In the genomic region with DNA sequence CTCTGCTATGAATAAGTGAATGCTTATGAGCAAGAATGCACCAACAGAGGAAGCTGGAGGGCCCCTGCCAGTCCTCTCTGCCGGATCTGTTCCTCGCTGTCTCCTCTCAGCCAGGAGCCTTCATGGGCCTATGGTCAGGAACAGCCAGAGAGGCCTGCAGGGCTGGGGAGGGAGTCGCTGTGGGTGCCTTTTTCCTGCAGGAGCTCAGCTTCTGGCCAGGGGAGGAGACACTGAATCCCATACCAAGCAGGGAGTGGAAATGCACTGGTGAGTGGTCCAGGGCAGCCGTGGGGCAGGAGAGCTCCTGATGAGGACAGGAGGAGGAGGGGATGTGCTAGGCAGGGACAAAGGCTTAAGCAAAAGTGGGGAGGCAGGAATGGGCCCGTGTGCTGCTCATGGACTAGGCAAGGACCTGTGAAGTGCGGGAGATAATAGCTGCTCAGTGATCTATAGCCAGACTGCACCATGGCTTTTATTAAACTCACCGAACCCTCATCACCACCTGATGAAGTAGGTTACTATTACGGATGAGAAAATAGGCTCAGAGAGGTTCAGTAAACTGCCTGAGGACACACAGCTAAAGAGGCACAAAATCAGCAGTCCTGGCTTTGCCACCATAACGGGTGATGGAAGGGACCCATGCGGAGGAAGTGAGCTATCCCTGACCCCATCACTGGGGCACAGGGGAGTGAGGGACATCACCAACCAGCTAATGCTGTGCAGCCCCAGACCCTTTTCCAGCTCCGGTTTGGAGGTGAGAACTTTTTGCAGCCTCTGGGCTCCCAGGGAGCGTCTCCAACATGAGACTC, we compare ENCODE assay signal across 9 cellular contexts. TPM values are rescaled to one million over a fixed set of nuclear protein-coding genes. Genes with fewer than 3 reads are reported as not detected.
A peak's percentile ranks its signal among the peaks of the same experiment; 100 is the strongest.
DNase-seq lines count a peak whose midpoint lies in the region; ATAC-seq and TF ChIP-seq lines count a peak whose summit lies in the region.
"Had no signal": no experiment of that assay in that cellular context is flagged by ENCODE, and none has a peak within 500 bp of the region (broad histone marks: within the 10 kb centered on the region; RNA-seq: fewer than 3 reads in every experiment).

No MANE protein-coding gene starts in this region.

- H3K4me1 ChIP-seq in KMS-11 (ENCODE audit: low read depth, poor library complexity, severe bottlenecking) (peaks cover 92% of the 10 kb centered on the region), breast epithelium (peaks cover 9 to 23% of the 10 kb centered on the region in 2 donors), neural progenitor cell (peaks cover 30% of the 10 kb centered on the region), sigmoid colon (peaks cover 0 to 14% (median 9%) of the 10 kb centered on the region in 4 donors)

- no peaks in the 10 kb centered on the region for H4K20me1 ChIP-seq in KMS-11 (ENCODE audit: insufficient read depth)
- no peaks in the 10 kb centered on the region for H4K20me1 ChIP-seq in neural progenitor cell (ENCODE audit: low read depth)

- DNase-seq in breast epithelium (ENCODE audit: low spot score in 2 of 2) (no peak), neural progenitor cell (ENCODE audit: low spot score) (no peak), D341Med (ENCODE audit: low spot score) (no peak), sigmoid colon (no peak)
- DNase-seq: activated T-cell treated with anti-CD3 and anti-CD28 coated beads for 4 hours had no signal

- H3K36me3 Mint-ChIP-seq in neural progenitor cell, result no peaks in the 10 kb centered on the region
- H3K36me3 Mint-ChIP-seq: CD14-positive monocyte had no signal

- no peaks in the 10 kb centered on the region for H3K9me3 ChIP-seq in breast epithelium
- H3K9me3 ChIP-seq in neural progenitor cell (ENCODE audit: low read depth), result no peaks in the 10 kb centered on the region
- no peaks in the 10 kb centered on the region for H3K9me3 ChIP-seq in sigmoid colon
- H3K9me3 ChIP-seq: body of pancreas had no signal

- no peak for TF ChIP-seq EP300 in sigmoid colon (IDR thresholded peaks at IDR 0.05)

- H3K79me2 ChIP-seq in KMS-11 (ENCODE audit: insufficient read depth, low read depth) (no peaks in the 10 kb centered on the region), neural progenitor cell (ENCODE audit: low read depth) (no peaks in the 10 kb centered on the region)

- H3K4me1 Mint-ChIP-seq in neural progenitor cell, result peaks cover 41% of the 10 kb centered on the region

- 84 to 86% methylated on average over 12 of the region's 12 CpGs for WGBS in sigmoid colon, 2 donors

- TF ChIP-seq CTCF in KMS-11 (conservative IDR thresholded peaks at IDR 0.05; ENCODE audit: low read depth, low read length) (no peak), breast epithelium (IDR thresholded peaks at IDR 0.05) (no peak), neural progenitor cell (IDR thresholded peaks at IDR 0.05) (no peak), sigmoid colon (IDR thresholded peaks at IDR 0.05) (no peak)

- peak overlapping the region; percentile 99 for H3K4me2 ChIP-seq in KMS-11
- H3K4me2 ChIP-seq in neural progenitor cell, result no peak overlapping the region

- peaks cover 11% of the 10 kb centered on the region for H3K27me3 Mint-ChIP-seq in neural progenitor cell (ENCODE audit: insufficient read depth, low read depth)

- peak overlapping the region; percentile 90 for H3K9ac ChIP-seq in KMS-11
- H3K9ac ChIP-seq in neural progenitor cell, result no peak overlapping the region

- H3K27me3 ChIP-seq in KMS-11 (ENCODE audit: insufficient read depth, low read depth), result no peaks in the 10 kb centered on the region
- no peaks in the 10 kb centered on the region for H3K27me3 ChIP-seq in breast epithelium
- peaks cover 8% of the 10 kb centered on the region for H3K27me3 ChIP-seq in neural progenitor cell
- no peaks in the 10 kb centered on the region for H3K27me3 ChIP-seq in sigmoid colon
- H3K27me3 ChIP-seq: body of pancreas had no signal

- TF ChIP-seq POLR2A in breast epithelium (IDR thresholded peaks at IDR 0.05) (no peak), GM18505 (IDR thresholded peaks at IDR 0.05; ENCODE audit: borderline replicate concordance, extremely low read depth, insufficient read depth, insufficient read length) (no peak), sigmoid colon (IDR thresholded peaks at IDR 0.05) (no peak)

- H3K36me3 ChIP-seq in KMS-11 (ENCODE audit: insufficient read depth) (no peaks in the 10 kb centered on the region), breast epithelium (no peaks in the 10 kb centered on the region), neural progenitor cell (no peaks in the 10 kb centered on the region), sigmoid colon (no peaks in the 10 kb centered on the region)

- peak overlapping the region; percentile 100 for H3K27ac ChIP-seq in KMS-11
- H3K27ac ChIP-seq in breast epithelium, result peak overlapping the region; percentile 74 to 76
- no peak overlapping the region for H3K27ac ChIP-seq in neural progenitor cell
- peak overlapping the region in 2 of 4 donors; percentile 28 to 37 for H3K27ac ChIP-seq in sigmoid colon
- H3K27ac ChIP-seq: body of pancreas had no signal

- H3K9me3 Mint-ChIP-seq in neural progenitor cell, result no peaks in the 10 kb centered on the region

- peaks cover 21% of the 10 kb centered on the region for H3F3A ChIP-seq in neural progenitor cell (ENCODE audit: low read depth)

- peak overlapping the region; percentile 53 for H3K27ac Mint-ChIP-seq in neural progenitor cell
- H3K27ac Mint-ChIP-seq: CD14-positive monocyte had no signal

- no peak overlapping the region for H2AFZ ChIP-seq in KMS-11 (ENCODE audit: low read depth)
- no peak overlapping the region for H2AFZ ChIP-seq in neural progenitor cell (replicated peaks)

- no peak for ATAC-seq in GM18505 (IDR thresholded peaks at IDR 0.05; ENCODE audit: unreplicated experiment)
- ATAC-seq: body of pancreas had no signal

- no peak overlapping the region for H3K4me3 Mint-ChIP-seq in neural progenitor cell
- H3K4me3 Mint-ChIP-seq: CD14-positive monocyte had no signal

- H3K4me3 ChIP-seq in KMS-11 (IDR thresholded peaks at IDR 0.05; ENCODE audit: insufficient read depth, low read depth, low read length) (no peak overlapping the region), breast epithelium (no peak overlapping the region), neural progenitor cell (no peak overlapping the region), sigmoid colon (no peak overlapping the region)
- H3K4me3 ChIP-seq: body of pancreas had no signal

- intact Hi-C loops in breast epithelium (cut with DNase I; ENCODE audit: low total_unique reads) (loop anchor here (5.0 to 10.0 kb wide), 2 partner anchors 321 to 444 kb away; no protein-coding TSS in a partner anchor), sigmoid colon (cut with DNase I) (loop anchor here (5.0 kb wide), 2 partner anchors 79 to 304 kb away; a partner anchor contains a TSS)

RNA-seq across cellular contexts. Expression of a gene that starts 7.1 kb away (rescaled TPM):
- 1 to 10 TPM in 2 of 3 donors, under 1 TPM in 1; 0.48 to 6.6 (median 2.8) TPM for total RNA-seq in breast epithelium
- 1.1 and 7.7 TPM in 2 replicates for total RNA-seq in neural progenitor cell (ENCODE audit: low replicate concordance)
- total RNA-seq in sigmoid colon, result under 1 TPM in 2 of 4 donors, not detected in 2; 0.28 to 0.36 TPM
- polyA plus RNA-seq in sigmoid colon, result 10 to 100 TPM in 1 of 3 donors, 1 to 10 TPM in 2; 1.8 to 18.3 (median 5.1) TPM

RNA-seq across cellular contexts. Expression of a gene that starts 11.8 kb away (rescaled TPM):
- 10 to 100 TPM; 10.2 to 17.0 (median 13.1) TPM for total RNA-seq in breast epithelium
- total RNA-seq in neural progenitor cell (ENCODE audit: low replicate concordance), result 3.8 and 12.1 TPM in 2 replicates
- 10 to 100 TPM; 13.8 to 23.5 (median 16.4) TPM for total RNA-seq in sigmoid colon
- polyA plus RNA-seq in sigmoid colon, result 10 to 100 TPM in 1 of 3 donors, 1 to 10 TPM in 2; 4.8 to 12.5 (median 5.5) TPM

RNA-seq across cellular contexts. Expression of a gene that starts 48.3 kb away (rescaled TPM):
- 100 to 1,000 TPM; 191 to 466 (median 261) TPM for total RNA-seq in breast epithelium
- total RNA-seq in neural progenitor cell (ENCODE audit: low replicate concordance), result 132 and 552 TPM in 2 replicates
- 100 to 1,000 TPM; 159 to 296 (median 216) TPM for total RNA-seq in sigmoid colon
- polyA plus RNA-seq in sigmoid colon, result 100 to 1,000 TPM; 333 to 684 (median 353) TPM

RNA-seq across cellular contexts. Expression of a gene that starts 59.1 kb away (rescaled TPM):
- 10 to 100 TPM; 34.6 to 60.2 (median 50.1) TPM for total RNA-seq in breast epithelium
- total RNA-seq in neural progenitor cell (ENCODE audit: low replicate concordance), result 151 and 170 TPM in 2 replicates
- 10 to 100 TPM; 25.0 to 85.7 (median 45.5) TPM for total RNA-seq in sigmoid colon
- 10 to 100 TPM; 39.0 to 70.8 (median 43.9) TPM for polyA plus RNA-seq in sigmoid colon
